8 cellular contexts compared by ENCODE assay signal in genomic region chr10:80203835-80204148, GRCh38. TPM values are rescaled to one million over a fixed set of nuclear protein-coding genes. Genes with fewer than 3 reads are reported as not detected.
A peak's percentile ranks its signal among the peaks of the same experiment; 100 is the strongest.
DNase-seq lines count a peak whose midpoint lies in the region; ATAC-seq and TF ChIP-seq lines count a peak whose summit lies in the region.

No MANE protein-coding gene starts in this region.

- peaks cover 53% of the 10 kb centered on the region for H3K4me1 Mint-ChIP-seq in activated CD4-positive, alpha-beta T cell treated with anti-CD3 and anti-CD28 coated beads, Interleukin-2, amount 10 ng/mL, durations not matched to agents 7 days and 5 days
- H3K4me1 Mint-ChIP-seq in activated CD8-positive, alpha-beta T cell treated with anti-CD3 and anti-CD28 coated beads for 36 hours (ENCODE audit: low read depth) = peaks cover 51% of the 10 kb centered on the region
- peaks cover 62 to 67% of the 10 kb centered on the region in 2 donors for H3K4me1 Mint-ChIP-seq in immature natural killer cell

- no peaks in the 10 kb centered on the region for H3K36me3 ChIP-seq in thoracic aorta

- CTCF ChIA-PET in activated CD4-positive, alpha-beta T cell treated with anti-CD3 and anti-CD28 coated beads, Interleukin-2, amount 10 ng/mL, durations not matched to agents 7 days and 5 days (lab: Charles Lee) = interaction anchor here (1.5 to 3.3 kb wide), 4 partner anchors 12 to 60 kb away, joined by 5 to 12 read pairs (median 10); no protein-coding TSS in a partner anchor
- CTCF ChIA-PET in activated CD8-positive, alpha-beta T cell treated with anti-CD3 and anti-CD28 coated beads for 36 hours (lab: Charles Lee) = interaction anchor here (0.7 to 4.8 kb wide), 15 partner anchors 9 to 267 kb away, joined by 3 to 28 read pairs (median 4); no protein-coding TSS in a partner anchor

- no peak for TF ChIP-seq CTCF in activated CD8-positive, alpha-beta T cell treated with anti-CD3 and anti-CD28 coated beads for 36 hours (IDR thresholded peaks at IDR 0.05)
- TF ChIP-seq CTCF in thoracic aorta (IDR thresholded peaks at IDR 0.05) = no peak

- H3K4me1 ChIP-seq in thoracic aorta (ENCODE audit: control insufficient read depth in 1 of 2, low read depth in 2 of 2) = peaks cover 60 to 82% of the 10 kb centered on the region in 2 donors

- H3K27me3 ChIP-seq in thoracic aorta (replicated peaks; ENCODE audit: insufficient read depth) = no peaks in the 10 kb centered on the region

- no peak for DNase-seq in activated CD4-positive, alpha-beta T cell treated with anti-CD3 and anti-CD28 coated beads, Interleukin-2, amount 10 ng/mL, durations not matched to agents 7 days and 5 days
- DNase-seq in activated CD4-positive, alpha-beta T cell treated with anti-CD3 and anti-CD28 coated beads, Interleukin-2, amount 50 U/mL, for 1 hour = no peak
- DNase-seq in activated CD8-positive, alpha-beta T cell treated with anti-CD3 and anti-CD28 coated beads for 36 hours = peak; percentile 19
- DNase-seq in immature natural killer cell (no peak), thoracic aorta (ENCODE audit: low spot score) (no peak), OCI-M2 (lab: John Stamatoyannopoulos, UW; ENCODE audit: unreplicated experiment) (no peak)

- peak overlapping the region; percentile 91 for H3K4me3 ChIP-seq in thoracic aorta

- H3K27me3 Mint-ChIP-seq in activated CD4-positive, alpha-beta T cell treated with anti-CD3 and anti-CD28 coated beads, Interleukin-2, amount 10 ng/mL, durations not matched to agents 7 days and 5 days = no peaks in the 10 kb centered on the region
- no peaks in the 10 kb centered on the region for H3K27me3 Mint-ChIP-seq in activated CD8-positive, alpha-beta T cell treated with anti-CD3 and anti-CD28 coated beads for 36 hours
- peaks cover 3 to 7% (median 6%) of the 10 kb centered on the region in 3 donors for H3K27me3 Mint-ChIP-seq in immature natural killer cell (ENCODE audit: low read depth in 3 of 3)

- H3K27ac Mint-ChIP-seq in activated CD4-positive, alpha-beta T cell treated with anti-CD3 and anti-CD28 coated beads, Interleukin-2, amount 10 ng/mL, durations not matched to agents 7 days and 5 days = peak overlapping the region; percentile 88
- peak overlapping the region; percentile 91 for H3K27ac Mint-ChIP-seq in activated CD8-positive, alpha-beta T cell treated with anti-CD3 and anti-CD28 coated beads for 36 hours
- peak overlapping the region; percentile 52 to 96 (median 87) for H3K27ac Mint-ChIP-seq in immature natural killer cell

- no peaks in the 10 kb centered on the region for H3K9me3 Mint-ChIP-seq in activated CD4-positive, alpha-beta T cell treated with anti-CD3 and anti-CD28 coated beads, Interleukin-2, amount 10 ng/mL, durations not matched to agents 7 days and 5 days
- no peaks in the 10 kb centered on the region for H3K9me3 Mint-ChIP-seq in activated CD8-positive, alpha-beta T cell treated with anti-CD3 and anti-CD28 coated beads for 36 hours
- H3K9me3 Mint-ChIP-seq in immature natural killer cell = no peaks in the 10 kb centered on the region

- H3K9me3 ChIP-seq in thoracic aorta = no peaks in the 10 kb centered on the region

- H3K36me3 Mint-ChIP-seq in activated CD4-positive, alpha-beta T cell treated with anti-CD3 and anti-CD28 coated beads, Interleukin-2, amount 10 ng/mL, durations not matched to agents 7 days and 5 days (ENCODE audit: low read depth) = peaks cover 28% of the 10 kb centered on the region
- H3K36me3 Mint-ChIP-seq in activated CD8-positive, alpha-beta T cell treated with anti-CD3 and anti-CD28 coated beads for 36 hours (ENCODE audit: low read depth) = peaks cover 40% of the 10 kb centered on the region
- peaks cover 0 to 6% (median 4%) of the 10 kb centered on the region in 3 donors for H3K36me3 Mint-ChIP-seq in immature natural killer cell

- intact Hi-C loops in activated CD8-positive, alpha-beta T cell treated with anti-CD3 and anti-CD28 coated beads for 36 hours (cut with micrococcal nuclease) = loop anchor here (1.0 to 10.0 kb wide), 2 partner anchors 17 to 271 kb away; no protein-coding TSS in a partner anchor

- H3K27ac ChIP-seq in thoracic aorta = peak overlapping the region; percentile 98

- no peak for ATAC-seq in activated CD8-positive, alpha-beta T cell treated with anti-CD3 and anti-CD28 coated beads for 36 hours
- no peak for ATAC-seq in thoracic aorta (ENCODE audit: insufficient number of reproducible peaks, low FRiP score, low read depth)
- no peak for ATAC-seq in HG03521 (IDR thresholded peaks at IDR 0.05; ENCODE audit: unreplicated experiment)
- no peak for ATAC-seq in HG02840 (IDR thresholded peaks at IDR 0.05; ENCODE audit: low FRiP score, unreplicated experiment)

- peak overlapping the region; percentile 98 for H3K4me3 Mint-ChIP-seq in activated CD4-positive, alpha-beta T cell treated with anti-CD3 and anti-CD28 coated beads, Interleukin-2, amount 10 ng/mL, durations not matched to agents 7 days and 5 days
- peak overlapping the region; percentile 92 for H3K4me3 Mint-ChIP-seq in activated CD8-positive, alpha-beta T cell treated with anti-CD3 and anti-CD28 coated beads for 36 hours
- H3K4me3 Mint-ChIP-seq in immature natural killer cell = peak overlapping the region; percentile 88 to 96 (median 92)

- POLR2A ChIA-PET in activated CD4-positive, alpha-beta T cell treated with anti-CD3 and anti-CD28 coated beads, Interleukin-2, amount 10 ng/mL, durations not matched to agents 7 days and 5 days (lab: Charles Lee) = interaction anchor here (1.9 kb wide), 1 partner anchor 16 kb away, joined by 6 read pairs; no protein-coding TSS in a partner anchor
- POLR2A ChIA-PET in activated CD8-positive, alpha-beta T cell treated with anti-CD3 and anti-CD28 coated beads for 36 hours (lab: Charles Lee) = interaction anchor here (1.0 to 5.3 kb wide), 11 partner anchors 10 to 260 kb away, joined by 3 to 49 read pairs (median 6); no protein-coding TSS in a partner anchor

RNA-seq across cellular contexts. Expression of gene ANXA11, which starts 1.5 kb away (rescaled TPM):
- 100 to 1,000 TPM; 280 to 326 TPM for total RNA-seq in activated CD4-positive, alpha-beta T cell treated with anti-CD3 and anti-CD28 coated beads, Interleukin-2, amount 10 ng/mL, durations not matched to agents 7 days and 5 days
- total RNA-seq in activated CD8-positive, alpha-beta T cell treated with anti-CD3 and anti-CD28 coated beads for 36 hours = 100 to 1,000 TPM; 226 to 238 TPM
- polyA plus RNA-seq in immature natural killer cell = 100 to 1,000 TPM; 136 to 270 (median 181) TPM
- 100 to 1,000 TPM; 130 to 198 TPM for total RNA-seq in thoracic aorta
